1 cellular context compared by ENCODE assay signal in the genomic region with DNA sequence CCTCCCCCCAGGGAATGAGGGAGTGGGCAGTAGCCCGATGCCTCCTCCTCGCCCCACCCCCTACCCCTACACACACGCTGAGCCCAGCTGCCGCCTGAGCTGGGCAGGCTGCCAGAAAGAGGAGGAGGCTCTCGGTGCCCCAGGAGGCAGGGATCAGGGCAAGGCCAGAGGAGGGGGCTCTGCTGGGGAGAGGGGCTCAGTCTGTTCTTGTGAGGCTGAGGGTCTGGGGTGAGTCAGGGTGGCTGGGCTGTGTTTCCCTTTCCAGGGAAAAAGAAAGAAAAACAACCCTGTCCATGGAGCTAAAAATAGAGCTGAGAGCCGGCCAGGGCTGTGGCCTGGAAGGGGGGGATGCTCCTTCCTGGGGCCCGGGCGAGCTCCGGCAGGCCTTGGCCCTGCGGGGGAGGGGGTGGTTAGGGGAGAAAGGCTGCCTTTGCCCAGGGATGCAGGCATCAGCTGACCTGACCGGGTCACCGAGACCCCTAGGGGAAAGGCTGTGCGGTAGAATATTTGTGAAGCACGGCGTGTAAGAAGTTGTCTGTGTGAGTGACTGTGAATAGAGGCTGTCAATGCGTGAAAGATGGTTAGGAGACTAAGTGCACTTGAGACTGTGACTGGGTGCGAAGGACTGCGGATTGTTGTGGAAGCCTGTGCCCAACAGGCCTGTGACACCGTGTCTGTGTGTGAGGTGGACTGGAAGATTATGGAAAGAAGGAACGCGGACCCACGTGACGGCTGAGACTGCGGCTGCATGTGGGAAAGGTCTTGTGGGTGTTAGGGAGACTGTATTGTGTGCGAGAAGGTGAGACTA.
TF ChIP-seq lines count a peak whose summit lies in the region.

No MANE protein-coding gene starts in this region.

TF ChIP-seq in K562, 482 proteins besides CTCF, POLR2A, EP300 and RAD21 (continued from another document):
- TF ChIP-seq, protein P1, sequence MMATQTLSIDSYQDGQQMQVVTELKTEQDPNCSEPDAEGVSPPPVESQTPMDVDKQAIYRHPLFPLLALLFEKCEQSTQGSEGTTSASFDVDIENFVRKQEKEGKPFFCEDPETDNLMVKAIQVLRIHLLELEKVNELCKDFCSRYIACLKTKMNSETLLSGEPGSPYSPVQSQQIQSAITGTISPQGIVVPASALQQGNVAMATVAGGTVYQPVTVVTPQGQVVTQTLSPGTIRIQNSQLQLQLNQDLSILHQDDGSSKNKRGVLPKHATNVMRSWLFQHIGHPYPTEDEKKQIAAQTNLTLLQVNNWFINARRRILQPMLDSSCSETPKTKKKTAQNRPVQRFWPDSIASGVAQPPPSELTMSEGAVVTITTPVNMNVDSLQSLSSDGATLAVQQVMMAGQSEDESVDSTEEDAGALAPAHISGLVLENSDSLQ (IDR thresholded peaks at IDR 0.05): 0 out of 2 replicates have a peak, but pooled peaks have one; percentile 17
- TF ChIP-seq, protein P2, sequence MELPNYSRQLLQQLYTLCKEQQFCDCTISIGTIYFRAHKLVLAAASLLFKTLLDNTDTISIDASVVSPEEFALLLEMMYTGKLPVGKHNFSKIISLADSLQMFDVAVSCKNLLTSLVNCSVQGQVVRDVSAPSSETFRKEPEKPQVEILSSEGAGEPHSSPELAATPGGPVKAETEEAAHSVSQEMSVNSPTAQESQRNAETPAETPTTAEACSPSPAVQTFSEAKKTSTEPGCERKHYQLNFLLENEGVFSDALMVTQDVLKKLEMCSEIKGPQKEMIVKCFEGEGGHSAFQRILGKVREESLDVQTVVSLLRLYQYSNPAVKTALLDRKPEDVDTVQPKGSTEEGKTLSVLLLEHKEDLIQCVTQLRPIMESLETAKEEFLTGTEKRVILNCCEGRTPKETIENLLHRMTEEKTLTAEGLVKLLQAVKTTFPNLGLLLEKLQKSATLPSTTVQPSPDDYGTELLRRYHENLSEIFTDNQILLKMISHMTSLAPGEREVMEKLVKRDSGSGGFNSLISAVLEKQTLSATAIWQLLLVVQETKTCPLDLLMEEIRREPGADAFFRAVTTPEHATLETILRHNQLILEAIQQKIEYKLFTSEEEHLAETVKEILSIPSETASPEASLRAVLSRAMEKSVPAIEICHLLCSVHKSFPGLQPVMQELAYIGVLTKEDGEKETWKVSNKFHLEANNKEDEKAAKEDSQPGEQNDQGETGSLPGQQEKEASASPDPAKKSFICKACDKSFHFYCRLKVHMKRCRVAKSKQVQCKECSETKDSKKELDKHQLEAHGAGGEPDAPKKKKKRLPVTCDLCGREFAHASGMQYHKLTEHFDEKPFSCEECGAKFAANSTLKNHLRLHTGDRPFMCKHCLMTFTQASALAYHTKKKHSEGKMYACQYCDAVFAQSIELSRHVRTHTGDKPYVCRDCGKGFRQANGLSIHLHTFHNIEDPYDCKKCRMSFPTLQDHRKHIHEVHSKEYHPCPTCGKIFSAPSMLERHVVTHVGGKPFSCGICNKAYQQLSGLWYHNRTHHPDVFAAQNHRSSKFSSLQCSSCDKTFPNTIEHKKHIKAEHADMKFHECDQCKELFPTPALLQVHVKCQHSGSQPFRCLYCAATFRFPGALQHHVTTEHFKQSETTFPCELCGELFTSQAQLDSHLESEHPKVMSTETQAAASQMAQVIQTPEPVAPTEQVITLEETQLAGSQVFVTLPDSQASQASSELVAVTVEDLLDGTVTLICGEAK (IDR thresholded peaks at IDR 0.05): peak; percentile 51; the same call in 1 of the 2 replicates
- TF ChIP-seq, protein P2 (CRISPR knock-in tag; IDR thresholded peaks at IDR 0.05): no peak
- TF ChIP-seq RAD51 (IDR thresholded peaks at IDR 0.05; ENCODE audit: borderline replicate concordance, low read depth) (peak; percentile 38; the same call in 1 of the 2 replicates), RFX5 (IDR thresholded peaks at IDR 0.05; ENCODE audit: low read depth, low read length) (no peak), HDAC2 (IDR thresholded peaks at IDR 0.05) (0 out of 2 replicates have a peak, but pooled peaks have one; percentile 11), KDM4B (IDR thresholded peaks at IDR 0.05; ENCODE audit: borderline replicate concordance in 2 of 2, low read depth in 1 of 2) (no peak), CBX3 (IDR thresholded peaks at IDR 0.05; ENCODE audit: borderline replicate concordance in 1 of 2, low read length in 2 of 2) (peak in 1 of 2 experiments; percentile 3; a peak in 1 of 3 replicates), SREBF2 (CRISPR knock-in tag; IDR thresholded peaks at IDR 0.05) (no peak), ZNF282 (CRISPR knock-in tag; IDR thresholded peaks at IDR 0.05) (no peak), HEY1 (CRISPR knock-in tag; IDR thresholded peaks at IDR 0.05; ENCODE audit: borderline replicate concordance) (no peak), PHF21A (IDR thresholded peaks at IDR 0.05; ENCODE audit: borderline replicate concordance, low read depth) (no peak)
- TF ChIP-seq, protein P3, sequence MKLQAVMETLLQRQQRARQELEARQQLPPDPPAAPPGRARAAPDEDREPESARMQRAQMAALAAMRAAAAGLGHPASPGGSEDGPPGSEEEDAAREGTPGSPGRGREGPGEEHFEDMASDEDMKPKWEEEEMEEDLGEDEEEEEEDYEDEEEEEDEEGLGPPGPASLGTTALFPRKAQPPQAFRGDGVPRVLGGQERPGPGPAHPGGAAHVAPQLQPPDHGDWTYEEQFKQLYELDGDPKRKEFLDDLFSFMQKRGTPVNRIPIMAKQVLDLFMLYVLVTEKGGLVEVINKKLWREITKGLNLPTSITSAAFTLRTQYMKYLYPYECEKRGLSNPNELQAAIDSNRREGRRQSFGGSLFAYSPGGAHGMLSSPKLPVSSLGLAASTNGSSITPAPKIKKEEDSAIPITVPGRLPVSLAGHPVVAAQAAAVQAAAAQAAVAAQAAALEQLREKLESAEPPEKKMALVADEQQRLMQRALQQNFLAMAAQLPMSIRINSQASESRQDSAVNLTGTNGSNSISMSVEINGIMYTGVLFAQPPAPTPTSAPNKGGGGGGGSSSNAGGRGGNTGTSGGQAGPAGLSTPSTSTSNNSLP (IDR thresholded peaks at IDR 0.05; ENCODE audit: borderline replicate concordance, low read depth, low read length): no peak
- TF ChIP-seq, protein P4, sequence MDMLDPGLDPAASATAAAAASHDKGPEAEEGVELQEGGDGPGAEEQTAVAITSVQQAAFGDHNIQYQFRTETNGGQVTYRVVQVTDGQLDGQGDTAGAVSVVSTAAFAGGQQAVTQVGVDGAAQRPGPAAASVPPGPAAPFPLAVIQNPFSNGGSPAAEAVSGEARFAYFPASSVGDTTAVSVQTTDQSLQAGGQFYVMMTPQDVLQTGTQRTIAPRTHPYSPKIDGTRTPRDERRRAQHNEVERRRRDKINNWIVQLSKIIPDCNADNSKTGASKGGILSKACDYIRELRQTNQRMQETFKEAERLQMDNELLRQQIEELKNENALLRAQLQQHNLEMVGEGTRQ (CRISPR knock-in tag; IDR thresholded peaks at IDR 0.05): peak; percentile 52
- TF ChIP-seq, protein P5, sequence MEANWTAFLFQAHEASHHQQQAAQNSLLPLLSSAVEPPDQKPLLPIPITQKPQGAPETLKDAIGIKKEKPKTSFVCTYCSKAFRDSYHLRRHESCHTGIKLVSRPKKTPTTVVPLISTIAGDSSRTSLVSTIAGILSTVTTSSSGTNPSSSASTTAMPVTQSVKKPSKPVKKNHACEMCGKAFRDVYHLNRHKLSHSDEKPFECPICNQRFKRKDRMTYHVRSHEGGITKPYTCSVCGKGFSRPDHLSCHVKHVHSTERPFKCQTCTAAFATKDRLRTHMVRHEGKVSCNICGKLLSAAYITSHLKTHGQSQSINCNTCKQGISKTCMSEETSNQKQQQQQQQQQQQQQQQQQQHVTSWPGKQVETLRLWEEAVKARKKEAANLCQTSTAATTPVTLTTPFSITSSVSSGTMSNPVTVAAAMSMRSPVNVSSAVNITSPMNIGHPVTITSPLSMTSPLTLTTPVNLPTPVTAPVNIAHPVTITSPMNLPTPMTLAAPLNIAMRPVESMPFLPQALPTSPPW (CRISPR knock-in tag; IDR thresholded peaks at IDR 0.05): peak; percentile 85
TF ChIP-seq in K562: peak in this region for 28.
